ENCODE assay signal across 26 cellular contexts in genomic region chr1:197413564-197413963, GRCh38.
"Had no signal": no experiment of that assay in that cellular context is flagged by ENCODE, and none has a peak within 500 bp of the region (broad histone marks: within the 10 kb centered on the region; RNA-seq: fewer than 3 reads in every experiment).

No MANE protein-coding gene starts in this region.

- H3K27me3 ChIP-seq: breast epithelium, gastroesophageal sphincter, ovary, thyroid gland, upper lobe of right lung had no signal

- DNase-seq: activated CD4-positive, alpha-beta memory T cell treated with anti-CD3 and anti-CD28 coated beads, Interleukin-2, amount 10 ng/mL, durations not matched to agents 7 days and 5 days; activated CD4-positive, alpha-beta T cell treated with anti-CD3 and anti-CD28 coated beads, Interleukin-2, amount 10 ng/mL, durations not matched to agents 24 days and 14 days; activated CD8-positive, alpha-beta memory T cell treated with anti-CD3 and anti-CD28 coated beads, Interleukin-2, amount 10 ng/mL, durations not matched to agents 7 days and 5 days; activated effector memory CD4-positive, alpha-beta T cell treated with anti-CD3 and anti-CD28 coated beads, Interleukin-2, amount 50 U/mL, for 16 hours; activated naive CD4-positive, alpha-beta T cell treated with anti-CD3 and anti-CD28 coated beads, Interleukin-2, amount 10 ng/mL, durations not matched to agents 7 days and 5 days; activated naive CD8-positive, alpha-beta T cell treated with anti-CD3 and anti-CD28 coated beads, Interleukin-2, amount 50 U/mL, for 24 hours; central memory CD4-positive, alpha-beta T cell; effector CD4-positive, alpha-beta T cell; hippocampal formation; kidney; left colon; mammary epithelial cell; naive B cell; ovary; retina; stimulated activated CD4-positive, alpha-beta T cell treated with anti-CD3 and anti-CD28 coated beads, Interleukin-12 subunit alpha, Interleukin-12 subunit beta, amount 100 ng/mL, for 4 hours; stimulated activated CD4-positive, alpha-beta T cell treated with anti-CD3 and anti-CD28 coated beads, Interleukin-4, amount 100 ng/mL, for 1 hour; stomach; SW 1271; T-helper 9 cell; thyroid gland; upper lobe of right lung had no signal

- H3K4me3 ChIP-seq: breast epithelium, gastroesophageal sphincter, ovary, skin epidermis, stomach, thyroid gland, upper lobe of right lung had no signal

- H3K4me1 ChIP-seq: breast epithelium, gastroesophageal sphincter, stomach, upper lobe of right lung had no signal

- H3K36me3 ChIP-seq: breast epithelium, gastroesophageal sphincter, ovary, stomach, thyroid gland, upper lobe of right lung had no signal

- H3K9me3 ChIP-seq: breast epithelium, gastroesophageal sphincter, ovary, stomach, thyroid gland, upper lobe of right lung had no signal

- H3K27ac ChIP-seq: breast epithelium, gastroesophageal sphincter, ovary, skin epidermis, stomach, thyroid gland, upper lobe of right lung, VCaP had no signal
